In genomic region chr14:21436567-21437062, GRCh38 we compare ENCODE assay signal across 8 cellular contexts. TPM values are rescaled to one million over a fixed set of nuclear protein-coding genes. Genes with fewer than 3 reads are reported as not detected.
A peak's percentile ranks its signal among the peaks of the same experiment; 100 is the strongest.
DNase-seq lines count a peak whose midpoint lies in the region; ATAC-seq and TF ChIP-seq lines count a peak whose summit lies in the region.

No MANE protein-coding gene starts in this region.

- peak; percentile 11 for ATAC-seq in activated CD4-positive, alpha-beta T cell treated with anti-CD3 and anti-CD28 coated beads for 36 hours
- ATAC-seq in T-helper 17 cell (no peak), GM21360 (IDR thresholded peaks at IDR 0.05; ENCODE audit: unreplicated experiment) (no peak)

- peak overlapping the region; percentile 90 to 99 (median 95) for H3K9ac ChIP-seq in skeletal muscle tissue (ENCODE audit: low read depth in 1 of 3, low read length in 3 of 3)

- no peak for TF ChIP-seq CTCF in right atrium auricular region (IDR thresholded peaks at IDR 0.05)

- H3K36me3 ChIP-seq in right atrium auricular region: peaks cover 2% of the 10 kb centered on the region
- peaks cover 0 to under 1% (median under 1%) of the 10 kb centered on the region in 3 donors for H3K36me3 ChIP-seq in skeletal muscle tissue (ENCODE audit: control insufficient read depth in 3 of 3, insufficient read depth in 3 of 3, low read length in 3 of 3)

- TF ChIP-seq POLR2A in erythroblast (IDR thresholded peaks at IDR 0.05; ENCODE audit: low read length): no peak

- H3K4me1 ChIP-seq in right atrium auricular region (peaks cover 0 to 23% of the 10 kb centered on the region in 2 donors), skeletal muscle tissue (ENCODE audit: control insufficient read depth in 3 of 3, insufficient read depth in 3 of 3, low read length in 3 of 3) (peaks cover 13 to 16% (median 14%) of the 10 kb centered on the region in 3 donors)

- H3K9me3 ChIP-seq in T-helper 17 cell (ENCODE audit: control insufficient read depth, low read length, poor library complexity, severe bottlenecking) (no peaks in the 10 kb centered on the region), right atrium auricular region (no peaks in the 10 kb centered on the region), skeletal muscle tissue (ENCODE audit: control insufficient read depth in 3 of 3, low read length in 3 of 3) (no peaks in the 10 kb centered on the region)

- peaks cover 17% of the 10 kb centered on the region for H3K36me3 Mint-ChIP-seq in activated CD4-positive, alpha-beta T cell treated with anti-CD3 and anti-CD28 coated beads for 36 hours (ENCODE audit: low read depth)
- peaks cover 6% of the 10 kb centered on the region for H3K36me3 Mint-ChIP-seq in T-helper 17 cell (ENCODE audit: low read depth)

- H3K27me3 Mint-ChIP-seq in activated CD4-positive, alpha-beta T cell treated with anti-CD3 and anti-CD28 coated beads for 36 hours: no peaks in the 10 kb centered on the region
- no peaks in the 10 kb centered on the region for H3K27me3 Mint-ChIP-seq in T-helper 17 cell

- intact Hi-C loops in activated CD4-positive, alpha-beta T cell treated with anti-CD3 and anti-CD28 coated beads for 36 hours (cut with DNase I, micrococcal nuclease): loop anchor here (1.0 kb wide), 8 partner anchors 20 to 167 kb away; partner anchors contain the start of genes CHD8 (in 2 of the 2), HNRNPC (in 1 of the 2), METTL3 (in 1 of the 2) and RAB2B (in 1 of the 2)

- peak overlapping the region; percentile 84 to 91 for H3K4me3 ChIP-seq in right atrium auricular region
- peak overlapping the region; percentile 93 to 95 (median 95) for H3K4me3 ChIP-seq in skeletal muscle tissue (ENCODE audit: low read length in 3 of 3)

- CTCF ChIA-PET in activated CD4-positive, alpha-beta T cell treated with anti-CD3 and anti-CD28 coated beads for 36 hours (lab: Charles Lee): interaction anchor here (0.6 to 2.9 kb wide), 12 partner anchors 10 to 483 kb away, joined by 3 to 40 read pairs (median 4); partner anchors contain the start of genes CHD8, RAB2B and TOX4

- no peaks in the 10 kb centered on the region for H3K27me3 ChIP-seq in right atrium auricular region
- H3K27me3 ChIP-seq in skeletal muscle tissue (ENCODE audit: control insufficient read depth in 3 of 3, insufficient read depth in 3 of 3, low read length in 3 of 3): no peaks in the 10 kb centered on the region

- peak overlapping the region; percentile 87 for H3K27ac Mint-ChIP-seq in activated CD4-positive, alpha-beta T cell treated with anti-CD3 and anti-CD28 coated beads for 36 hours
- peak overlapping the region; percentile 96 for H3K27ac Mint-ChIP-seq in T-helper 17 cell

- H3K27ac ChIP-seq in right atrium auricular region (peak overlapping the region; percentile 87), skeletal muscle tissue (ENCODE audit: low read depth, low read length) (peak overlapping the region; percentile 95)

- H3K4me3 Mint-ChIP-seq in activated CD4-positive, alpha-beta T cell treated with anti-CD3 and anti-CD28 coated beads for 36 hours: peak overlapping the region; percentile 95
- peak overlapping the region; percentile 98 for H3K4me3 Mint-ChIP-seq in T-helper 17 cell

- no peaks in the 10 kb centered on the region for H3K9me3 Mint-ChIP-seq in activated CD4-positive, alpha-beta T cell treated with anti-CD3 and anti-CD28 coated beads for 36 hours (ENCODE audit: low read depth)

- DNase-seq in activated CD4-positive, alpha-beta T cell treated with anti-CD3 and anti-CD28 coated beads for 36 hours: no peak
- no peak for DNase-seq in activated CD4-positive, alpha-beta T cell treated with anti-CD3 and anti-CD28 coated beads, Interleukin-2, amount 50 U/mL, for 4 hours
- no peak for DNase-seq in T-helper 17 cell
- no peak for DNase-seq in right atrium auricular region (ENCODE audit: low spot score)
- no peak for DNase-seq in erythroblast (lab: John Stamatoyannopoulos, UW)
- no peak for DNase-seq in central memory CD4-positive, alpha-beta T cell

- H3K4me1 Mint-ChIP-seq in activated CD4-positive, alpha-beta T cell treated with anti-CD3 and anti-CD28 coated beads for 36 hours: peaks cover 54% of the 10 kb centered on the region
- H3K4me1 Mint-ChIP-seq in T-helper 17 cell: peaks cover 51% of the 10 kb centered on the region

- POLR2A ChIA-PET in activated CD4-positive, alpha-beta T cell treated with anti-CD3 and anti-CD28 coated beads for 36 hours (lab: Charles Lee): interaction anchor here (0.5 to 2.0 kb wide), 10 partner anchors 10 to 1056 kb away, joined by 3 to 33 read pairs (median 6); partner anchors contain the start of genes CHD8, RAB2B and TOX4

RNA-seq across cellular contexts. Expression of gene CHD8, which starts 19.3 kb away (rescaled TPM):
- total RNA-seq in activated CD4-positive, alpha-beta T cell treated with anti-CD3 and anti-CD28 coated beads for 36 hours: 100 to 1,000 TPM in 1 of 2 experiments, 10 to 100 TPM in 1; 84.3 to 104 TPM
- total RNA-seq in T-helper 17 cell (100 to 1,000 TPM; 128 to 131 TPM), right atrium auricular region (10 to 100 TPM; 31.9 to 39.1 TPM), skeletal muscle tissue (48.0 TPM)

RNA-seq across cellular contexts. Expression of gene RAB2B, which starts 40.1 kb away (rescaled TPM):
- 10 to 100 TPM; 21.2 to 22.0 TPM for total RNA-seq in activated CD4-positive, alpha-beta T cell treated with anti-CD3 and anti-CD28 coated beads for 36 hours
- total RNA-seq in T-helper 17 cell (10 to 100 TPM; 35.3 to 42.6 TPM), right atrium auricular region (10 to 100 TPM; 11.8 to 22.2 TPM), skeletal muscle tissue (45.4 TPM)

RNA-seq across cellular contexts. Expression of gene TOX4, which starts 40.4 kb away (rescaled TPM):
- total RNA-seq in activated CD4-positive, alpha-beta T cell treated with anti-CD3 and anti-CD28 coated beads for 36 hours: 10 to 100 TPM; 79.5 to 85.6 TPM
- total RNA-seq in T-helper 17 cell: 100 to 1,000 TPM in 1 of 2 donors, 10 to 100 TPM in 1; 97.3 to 110 TPM
- 10 to 100 TPM; 40.2 to 40.3 TPM for total RNA-seq in right atrium auricular region
- total RNA-seq in skeletal muscle tissue: 18.8 TPM

RNA-seq across cellular contexts. Expression of gene SUPT16H, which starts 52.8 kb away (rescaled TPM):
- 100 to 1,000 TPM; 177 to 179 TPM for total RNA-seq in activated CD4-positive, alpha-beta T cell treated with anti-CD3 and anti-CD28 coated beads for 36 hours
- 10 to 100 TPM; 47.5 to 50.7 TPM for total RNA-seq in T-helper 17 cell
- total RNA-seq in right atrium auricular region: 10 to 100 TPM; 30.0 to 35.9 TPM
- 55.8 TPM for total RNA-seq in skeletal muscle tissue
